ENCODE assay signal across 1 cellular context in genomic region chr19:40599331-40600085, GRCh38.
TF ChIP-seq lines count a peak whose summit lies in the region.

No MANE protein-coding gene starts in this region.

TF ChIP-seq in HEK293, 187 proteins besides CTCF, POLR2A, EP300 and RAD21 (continued from another document):
- TF ChIP-seq ZSCAN4 (tag by site-specific recombination; IDR thresholded peaks at IDR 0.05) (no peak), ZNF639 (tag by site-specific recombination; IDR thresholded peaks at IDR 0.05) (peak; percentile 58; the same call in 1 of the 2 replicates), TSHZ1 (tag by site-specific recombination; IDR thresholded peaks at IDR 0.05; ENCODE audit: borderline replicate concordance) (peak; percentile 81; the same call in 1 of the 2 replicates), EGR2 (tag by site-specific recombination; IDR thresholded peaks at IDR 0.05; ENCODE audit: low read depth) (peak; percentile 90), PATZ1 (tag by site-specific recombination; IDR thresholded peaks at IDR 0.05) (peak; percentile 98)
TF ChIP-seq in HEK293: peak in this region for 43.
